Comparison of ENCODE assay signal across 16 cellular contexts in genomic region chr2:216922170-216922780, GRCh38.
DNase-seq lines count a peak whose midpoint lies in the region; ATAC-seq and TF ChIP-seq lines count a peak whose summit lies in the region.
"Had no signal": no experiment of that assay in that cellular context is flagged by ENCODE, and none has a peak within 500 bp of the region (broad histone marks: within the 10 kb centered on the region; RNA-seq: fewer than 3 reads in every experiment).

No MANE protein-coding gene starts in this region.

- H3K9me3 ChIP-seq in BLaER1 treated with 17β-estradiol and CSF1 and Interleukin-3, amounts not matched to agents 10 nM and 100 nM (replicated peaks in 1 of 11): no peaks in the 10 kb centered on the region
- H3K9me3 ChIP-seq: heart right ventricle had no signal

- peak; percentile 73 for ATAC-seq in GM19372 (IDR thresholded peaks at IDR 0.05; ENCODE audit: low read depth, unreplicated experiment)
- ATAC-seq in HG02759 (IDR thresholded peaks at IDR 0.05; ENCODE audit: unreplicated experiment): peak; percentile 56
- peak; percentile 45 for ATAC-seq in HG03565 (IDR thresholded peaks at IDR 0.05; ENCODE audit: unreplicated experiment)
- ATAC-seq: heart right ventricle had no signal

- H3K4me1 ChIP-seq in BLaER1 treated with 17β-estradiol and CSF1 and Interleukin-3, amounts not matched to agents 10 nM and 100 nM: peaks cover 0 to 42% (median 38%) of the 10 kb centered on the region in 10 experiments; a peak in 14 of 20 replicates
- H3K4me1 ChIP-seq: parathyroid adenoma had no signal

- H3K36me3 ChIP-seq in BLaER1 treated with 17β-estradiol and CSF1 and Interleukin-3, amounts not matched to agents 10 nM and 100 nM: no peaks in the 10 kb centered on the region
- H3K36me3 ChIP-seq: heart right ventricle had no signal

- no peak for TF ChIP-seq CTCF in GM13977 (IDR thresholded peaks at IDR 0.05; ENCODE audit: extremely low read depth, insufficient read depth, missing control alignments)

- no peak overlapping the region for H3K4me3 ChIP-seq in BLaER1 treated with 17β-estradiol and CSF1 and Interleukin-3, amounts not matched to agents 10 nM and 100 nM
- H3K4me3 ChIP-seq: heart right ventricle had no signal

- H3K9ac ChIP-seq in BLaER1 treated with 17β-estradiol and CSF1 and Interleukin-3, amounts not matched to agents 10 nM and 100 nM: no peak overlapping the region
- H3K9ac ChIP-seq: parathyroid adenoma had no signal

- no peaks in the 10 kb centered on the region for H4K20me1 ChIP-seq in BLaER1 treated with 17β-estradiol and CSF1 and Interleukin-3, amounts not matched to agents 10 nM and 100 nM

- in situ Hi-C loops in GM13977 (cut with MboI; ENCODE audit: low pct_unique_long_range_greater_than_20kb, low sequenced_read_pairs, unreplicated experiment): no loop called here

- H3K27me3 ChIP-seq in BLaER1 treated with 17β-estradiol and CSF1 and Interleukin-3, amounts not matched to agents 10 nM and 100 nM: no peaks in the 10 kb centered on the region
- H3K27me3 ChIP-seq: heart right ventricle had no signal

- H3K27ac ChIP-seq in BLaER1 treated with 17β-estradiol and CSF1 and Interleukin-3, amounts not matched to agents 10 nM and 100 nM: 0 out of 22 replicates have a peak overlapping the region, but pooled peaks of 1 of the 11 experiments have one; percentile 4
- H3K27ac ChIP-seq: heart right ventricle, parathyroid adenoma had no signal

- H3K4me2 ChIP-seq in BLaER1 treated with 17β-estradiol and CSF1 and Interleukin-3, amounts not matched to agents 10 nM and 100 nM: peak overlapping the region in 9 of 11 experiments; percentile 0 to 78 (median 61); a peak in 16 of 22 replicates

- DNase-seq in NCI-H2196 treated with DMSO at 0.1 percent for 48 hours (lab: John Stamatoyannopoulos, UW; ENCODE audit: unreplicated experiment): no peak
- no peak for DNase-seq in occipital lobe (lab: John Stamatoyannopoulos, UW)
- no peak for DNase-seq in NK-92 treated with Interleukin-12 subunit alpha and Interleukin-12 subunit beta, amount 100 ng/mL, for 24 hours (lab: John Stamatoyannopoulos, UW)
- DNase-seq in GM13977 (ENCODE audit: low spot score): no peak
- DNase-seq: activated CD4-positive, alpha-beta memory T cell treated with anti-CD3 and anti-CD28 coated beads, Interleukin-2, amount 10 ng/mL, durations not matched to agents 7 days and 5 days; erythroblast; heart right ventricle; Kasumi-1; kidney; NCI-H1930; SHP77 had no signal
